In the genomic region with DNA sequence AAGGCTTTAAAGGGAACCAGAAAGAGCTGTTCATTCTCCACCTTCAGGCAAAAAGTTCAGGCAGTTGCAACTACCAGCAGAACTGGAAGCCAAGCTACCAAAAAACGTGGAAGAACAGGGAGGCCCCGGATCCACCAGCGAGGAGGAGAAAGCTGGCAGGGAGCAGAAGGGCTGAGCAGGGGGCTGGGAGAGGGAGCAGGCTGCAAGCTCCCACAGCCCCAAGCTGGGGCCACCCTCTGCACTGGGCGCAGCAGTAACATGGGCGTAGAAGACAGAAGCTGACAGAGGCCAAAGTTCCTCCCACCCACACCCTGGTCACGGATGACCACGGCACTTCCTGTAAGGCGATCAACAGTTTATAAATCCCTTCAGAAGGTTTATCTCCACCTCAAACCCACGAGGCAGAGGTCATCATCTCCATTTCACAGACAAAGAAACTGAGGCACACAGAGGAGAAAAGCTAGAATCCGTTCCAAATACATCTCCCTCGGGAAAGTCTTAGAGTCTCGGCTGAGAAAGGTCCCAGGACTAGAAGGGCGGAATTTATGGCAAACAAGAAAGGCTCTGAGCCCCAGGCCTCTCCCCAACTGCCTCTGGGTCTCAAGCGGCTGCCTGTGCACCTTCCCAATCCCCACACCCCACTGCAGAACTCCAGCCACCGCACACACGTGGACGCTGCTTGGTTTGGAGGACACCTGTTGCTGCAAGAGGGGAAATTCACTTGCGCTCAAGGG, we compare ENCODE assay signal across 8 cellular contexts. TPM values are rescaled to one million over a fixed set of nuclear protein-coding genes. Genes with fewer than 3 reads are reported as not detected.
DNase-seq lines count a peak whose midpoint lies in the region; ATAC-seq and TF ChIP-seq lines count a peak whose summit lies in the region.

No MANE protein-coding gene starts in this region.

- no peak for ATAC-seq in activated T-cell treated with anti-CD3 and anti-CD28 coated beads, Interleukin-2, amount 50 U/mL, for 4 hours
- ATAC-seq in activated T-cell treated with anti-CD3 and anti-CD28 coated beads, Interleukin-2, amount 50 U/mL, for 72 hours (replicated peaks in 1 of 2): no peak

- no peaks in the 10 kb centered on the region for H3K27me3 Mint-ChIP-seq in activated T-cell treated with anti-CD3 and anti-CD28 coated beads, Interleukin-2, amount 50 U/mL, for 4 hours (ENCODE audit: low read depth)
- H3K27me3 Mint-ChIP-seq in activated T-cell treated with anti-CD3 and anti-CD28 coated beads, Interleukin-2, amount 50 U/mL, for 72 hours (ENCODE audit: low read depth): no peaks in the 10 kb centered on the region

- peak overlapping the region; percentile 50 to 69 for H3K9ac ChIP-seq in stomach smooth muscle (ENCODE audit: low read length in 2 of 2)

- H3K27ac Mint-ChIP-seq in activated T-cell treated with anti-CD3 and anti-CD28 coated beads, Interleukin-2, amount 50 U/mL, for 72 hours: no peak overlapping the region

- H3K27me3 ChIP-seq in kidney epithelial cell (ENCODE audit: control insufficient read depth, insufficient read depth, low read length): no peaks in the 10 kb centered on the region
- no peaks in the 10 kb centered on the region for H3K27me3 ChIP-seq in stomach smooth muscle (ENCODE audit: control insufficient read depth in 1 of 2, insufficient read depth in 2 of 2, low read length in 2 of 2)

- no peaks in the 10 kb centered on the region for H3K9me3 Mint-ChIP-seq in activated T-cell treated with anti-CD3 and anti-CD28 coated beads, Interleukin-2, amount 50 U/mL, for 4 hours
- H3K9me3 Mint-ChIP-seq in activated T-cell treated with anti-CD3 and anti-CD28 coated beads, Interleukin-2, amount 50 U/mL, for 72 hours: no peaks in the 10 kb centered on the region

- no peaks in the 10 kb centered on the region for H3K36me3 Mint-ChIP-seq in activated T-cell treated with anti-CD3 and anti-CD28 coated beads, Interleukin-2, amount 50 U/mL, for 4 hours (ENCODE audit: insufficient read depth)
- no peaks in the 10 kb centered on the region for H3K36me3 Mint-ChIP-seq in activated T-cell treated with anti-CD3 and anti-CD28 coated beads, Interleukin-2, amount 50 U/mL, for 72 hours (ENCODE audit: insufficient read depth in 2 of 2)

- no peak for DNase-seq in activated T-cell treated with anti-CD3 and anti-CD28 coated beads, Interleukin-2, amount 50 U/mL, for 4 hours
- DNase-seq in activated T-cell treated with anti-CD3 and anti-CD28 coated beads for 4 hours (no peak), kidney epithelial cell (ENCODE audit: low read depth) (no peak), iPS-NIHi7 (ENCODE audit: extremely low spot score) (no peak), cerebellar cortex (ENCODE audit: low spot score) (no peak), HUDEP-2 (lab: John Stamatoyannopoulos, UW; ENCODE audit: unreplicated experiment in 76 of 76) (no peak)
- DNase-seq in activated T-cell treated with anti-CD3 and anti-CD28 coated beads, Interleukin-2, amount 50 U/mL, for 72 hours: peak; percentile 29 to 30

- H3K9me3 ChIP-seq in stomach smooth muscle (ENCODE audit: control insufficient read depth in 2 of 2, low read length in 2 of 2): no peaks in the 10 kb centered on the region

- H3K4me3 Mint-ChIP-seq in activated T-cell treated with anti-CD3 and anti-CD28 coated beads, Interleukin-2, amount 50 U/mL, for 4 hours: peak overlapping the region; percentile 73
- H3K4me3 Mint-ChIP-seq in activated T-cell treated with anti-CD3 and anti-CD28 coated beads, Interleukin-2, amount 50 U/mL, for 72 hours: peak overlapping the region; percentile 74 to 78

- peak overlapping the region; percentile 42 for H3K4me3 ChIP-seq in kidney epithelial cell (ENCODE audit: low read depth, low read length)
- H3K4me3 ChIP-seq in stomach smooth muscle (ENCODE audit: low read length in 2 of 2): peak overlapping the region; percentile 67 to 83

- H3K4me1 ChIP-seq in stomach smooth muscle (ENCODE audit: control insufficient read depth, insufficient read depth, low read length): peaks cover 79% of the 10 kb centered on the region

- H3K36me3 ChIP-seq in kidney epithelial cell (ENCODE audit: control insufficient read depth, insufficient read depth, low read length) (no peaks in the 10 kb centered on the region), stomach smooth muscle (ENCODE audit: control insufficient read depth in 2 of 2, insufficient read depth in 2 of 2, low read length in 2 of 2) (no peaks in the 10 kb centered on the region)

- no peak for TF ChIP-seq CTCF in kidney epithelial cell (IDR thresholded peaks at IDR 0.05; ENCODE audit: insufficient read depth, low read length, poor library complexity, severe bottlenecking)

- peaks cover 24% of the 10 kb centered on the region for H3K4me1 Mint-ChIP-seq in activated T-cell treated with anti-CD3 and anti-CD28 coated beads, Interleukin-2, amount 50 U/mL, for 4 hours (ENCODE audit: low read depth)
- peaks cover 26% of the 10 kb centered on the region for H3K4me1 Mint-ChIP-seq in activated T-cell treated with anti-CD3 and anti-CD28 coated beads, Interleukin-2, amount 50 U/mL, for 72 hours (ENCODE audit: low read depth)

- H3K27ac ChIP-seq in stomach smooth muscle (ENCODE audit: low read length): peak overlapping the region; percentile 77

RNA-seq across cellular contexts. Expression of a gene that starts 1.8 kb away (rescaled TPM):
- total RNA-seq in activated T-cell treated with anti-CD3 and anti-CD28 coated beads, Interleukin-2, amount 50 U/mL, for 4 hours: 10 to 100 TPM in 1 of 3 donors, 1 to 10 TPM in 2; 3.8 to 11.1 (median 3.8) TPM
- total RNA-seq in activated T-cell treated with anti-CD3 and anti-CD28 coated beads, Interleukin-2, amount 50 U/mL, for 72 hours: 10 to 100 TPM; 10.1 to 11.3 TPM
- total RNA-seq in kidney epithelial cell: 26.8 and 32.4 TPM in 2 replicates

RNA-seq across cellular contexts. Expression of a gene that starts 42.7 kb away (rescaled TPM):
- total RNA-seq in activated T-cell treated with anti-CD3 and anti-CD28 coated beads, Interleukin-2, amount 50 U/mL, for 4 hours: not detected
- under 1 TPM; 0.39 to 0.58 TPM for total RNA-seq in activated T-cell treated with anti-CD3 and anti-CD28 coated beads, Interleukin-2, amount 50 U/mL, for 72 hours
- total RNA-seq in kidney epithelial cell: 1.1 and 4.8 TPM in 2 replicates

Comparison
In these comparisons a context has a peak if more than half of its experiments do, and no peak if none do; other contexts are left out.
1. DNase-seq: peak in activated T-cell treated with anti-CD3 and anti-CD28 coated beads, Interleukin-2, amount 50 U/mL, for 72 hours (2 of 2); none in activated T-cell treated with anti-CD3 and anti-CD28 coated beads, Interleukin-2, amount 50 U/mL, for 4 hours (single experiment), activated T-cell treated with anti-CD3 and anti-CD28 coated beads for 4 hours (single experiment), kidney epithelial cell (single experiment), iPS-NIHi7 (single experiment), cerebellar cortex (single experiment) and HUDEP-2 (0 of 76).